ENCODE assay signal across 1 cellular context in the genomic region with DNA sequence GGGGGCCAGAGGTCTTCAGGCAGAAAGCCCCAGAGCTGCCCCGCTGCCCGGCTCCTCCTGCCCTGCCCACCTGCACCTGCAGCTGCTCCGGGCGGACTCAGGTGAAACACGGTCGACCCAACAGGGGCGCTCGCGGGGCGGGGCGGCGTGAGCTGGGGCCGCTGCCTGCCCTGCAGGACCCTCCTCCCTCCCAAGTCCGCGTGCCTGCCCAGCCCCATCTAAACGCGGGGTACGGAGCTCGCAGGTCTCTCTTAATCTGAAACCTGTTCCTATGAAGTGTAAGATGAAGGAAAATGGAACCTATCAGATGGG.
TF ChIP-seq lines count a peak whose summit lies in the region.

No MANE protein-coding gene starts in this region.

TF ChIP-seq in HepG2, 621 proteins besides CTCF, POLR2A, EP300 and RAD21 (continued from another document and continues in another):
- TF ChIP-seq, protein P1, sequence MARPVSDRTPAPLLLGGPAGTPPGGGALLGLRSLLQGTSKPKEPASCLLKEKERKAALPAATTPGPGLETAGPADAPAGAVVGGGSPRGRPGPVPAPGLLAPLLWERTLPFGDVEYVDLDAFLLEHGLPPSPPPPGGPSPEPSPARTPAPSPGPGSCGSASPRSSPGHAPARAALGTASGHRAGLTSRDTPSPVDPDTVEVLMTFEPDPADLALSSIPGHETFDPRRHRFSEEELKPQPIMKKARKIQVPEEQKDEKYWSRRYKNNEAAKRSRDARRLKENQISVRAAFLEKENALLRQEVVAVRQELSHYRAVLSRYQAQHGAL (CRISPR knock-in tag; IDR thresholded peaks at IDR 0.05; ENCODE audit: not compliant biosample characterization), result no peak
- TF ChIP-seq CAMTA2 (CRISPR knock-in tag; IDR thresholded peaks at IDR 0.05; ENCODE audit: borderline replicate concordance) (0 out of 2 replicates have a peak, but pooled peaks have one; percentile 58), MAFF (IDR thresholded peaks at IDR 0.05; ENCODE audit: low read depth, low read length) (no peak), REL (CRISPR knock-in tag; conservative IDR thresholded peaks at IDR 0.05) (peak; percentile 57; the same call in 1 of the 2 replicates), ZNF180 (CRISPR knock-in tag; IDR thresholded peaks at IDR 0.05; ENCODE audit: borderline replicate concordance, low read depth) (no peak), WIZ (CRISPR knock-in tag; IDR thresholded peaks at IDR 0.05) (no peak), KDM6A (CRISPR knock-in tag; IDR thresholded peaks at IDR 0.05; ENCODE audit: low read depth) (no peak), PITX1 (CRISPR knock-in tag; IDR thresholded peaks at IDR 0.05) (peak; percentile 26; the same call in 1 of the 2 replicates), ZNF34 (CRISPR knock-in tag; IDR thresholded peaks at IDR 0.05; ENCODE audit: borderline replicate concordance) (no peak), MATR3 (CRISPR knock-in tag; IDR thresholded peaks at IDR 0.05) (no peak), LCORL (IDR thresholded peaks at IDR 0.05) (no peak), LCORL (CRISPR knock-in tag; IDR thresholded peaks at IDR 0.05) (0 out of 2 replicates have a peak, but pooled peaks have one; percentile 8), GZF1 (CRISPR knock-in tag; IDR thresholded peaks at IDR 0.05) (no peak), TCF7L2 (IDR thresholded peaks at IDR 0.05; ENCODE audit: low read depth, low read length) (no peak), HMGA1 (CRISPR knock-in tag; conservative IDR thresholded peaks at IDR 0.05) (no peak), KLF16 (CRISPR knock-in tag; IDR thresholded peaks at IDR 0.05) (no peak), PHF8 (CRISPR knock-in tag; IDR thresholded peaks at IDR 0.05) (peak; percentile 30; the same call in 1 of the 2 replicates), ZFP37 (CRISPR knock-in tag; IDR thresholded peaks at IDR 0.05; ENCODE audit: borderline replicate concordance) (no peak), JDP2 (CRISPR knock-in tag; IDR thresholded peaks at IDR 0.05; ENCODE audit: borderline replicate concordance) (no peak), SOX6 (IDR thresholded peaks at IDR 0.05) (no peak), SOX6 (CRISPR knock-in tag; IDR thresholded peaks at IDR 0.05) (peak; percentile 47), KDM5A (IDR thresholded peaks at IDR 0.05; ENCODE audit: borderline replicate concordance, low read length) (no peak; the same call in 1 of the 2 replicates), MBD4 (IDR thresholded peaks at IDR 0.05; ENCODE audit: borderline replicate concordance, low read length) (no peak), FIP1L1 (IDR thresholded peaks at IDR 0.05; ENCODE audit: borderline replicate concordance, insufficient read depth, low read depth, low read length) (no peak), ZNF124 (CRISPR knock-in tag; IDR thresholded peaks at IDR 0.05) (no peak), ZBTB8A (CRISPR knock-in tag; IDR thresholded peaks at IDR 0.05; ENCODE audit: borderline replicate concordance, low read depth) (no peak), KDM1A (CRISPR knock-in tag; IDR thresholded peaks at IDR 0.05) (no peak), ZEB1 (IDR thresholded peaks at IDR 0.05; ENCODE audit: insufficient replicate concordance, low read depth) (no peak)
- TF ChIP-seq, protein P2, sequence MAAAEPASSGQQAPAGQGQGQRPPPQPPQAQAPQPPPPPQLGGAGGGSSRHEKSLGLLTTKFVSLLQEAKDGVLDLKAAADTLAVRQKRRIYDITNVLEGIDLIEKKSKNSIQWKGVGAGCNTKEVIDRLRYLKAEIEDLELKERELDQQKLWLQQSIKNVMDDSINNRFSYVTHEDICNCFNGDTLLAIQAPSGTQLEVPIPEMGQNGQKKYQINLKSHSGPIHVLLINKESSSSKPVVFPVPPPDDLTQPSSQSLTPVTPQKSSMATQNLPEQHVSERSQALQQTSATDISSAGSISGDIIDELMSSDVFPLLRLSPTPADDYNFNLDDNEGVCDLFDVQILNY (CRISPR knock-in tag; conservative IDR thresholded peaks at IDR 0.05), result no peak
- TF ChIP-seq, protein P3, sequence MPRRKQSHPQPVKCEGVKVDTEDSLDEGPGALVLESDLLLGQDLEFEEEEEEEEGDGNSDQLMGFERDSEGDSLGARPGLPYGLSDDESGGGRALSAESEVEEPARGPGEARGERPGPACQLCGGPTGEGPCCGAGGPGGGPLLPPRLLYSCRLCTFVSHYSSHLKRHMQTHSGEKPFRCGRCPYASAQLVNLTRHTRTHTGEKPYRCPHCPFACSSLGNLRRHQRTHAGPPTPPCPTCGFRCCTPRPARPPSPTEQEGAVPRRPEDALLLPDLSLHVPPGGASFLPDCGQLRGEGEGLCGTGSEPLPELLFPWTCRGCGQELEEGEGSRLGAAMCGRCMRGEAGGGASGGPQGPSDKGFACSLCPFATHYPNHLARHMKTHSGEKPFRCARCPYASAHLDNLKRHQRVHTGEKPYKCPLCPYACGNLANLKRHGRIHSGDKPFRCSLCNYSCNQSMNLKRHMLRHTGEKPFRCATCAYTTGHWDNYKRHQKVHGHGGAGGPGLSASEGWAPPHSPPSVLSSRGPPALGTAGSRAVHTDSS (CRISPR knock-in tag; conservative IDR thresholded peaks at IDR 0.05), result no peak
- TF ChIP-seq, protein P4, sequence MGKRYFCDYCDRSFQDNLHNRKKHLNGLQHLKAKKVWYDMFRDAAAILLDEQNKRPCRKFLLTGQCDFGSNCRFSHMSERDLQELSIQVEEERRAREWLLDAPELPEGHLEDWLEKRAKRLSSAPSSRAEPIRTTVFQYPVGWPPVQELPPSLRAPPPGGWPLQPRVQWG (CRISPR knock-in tag; IDR thresholded peaks at IDR 0.05; ENCODE audit: borderline replicate concordance, low read depth), result no peak
- TF ChIP-seq, protein P5, sequence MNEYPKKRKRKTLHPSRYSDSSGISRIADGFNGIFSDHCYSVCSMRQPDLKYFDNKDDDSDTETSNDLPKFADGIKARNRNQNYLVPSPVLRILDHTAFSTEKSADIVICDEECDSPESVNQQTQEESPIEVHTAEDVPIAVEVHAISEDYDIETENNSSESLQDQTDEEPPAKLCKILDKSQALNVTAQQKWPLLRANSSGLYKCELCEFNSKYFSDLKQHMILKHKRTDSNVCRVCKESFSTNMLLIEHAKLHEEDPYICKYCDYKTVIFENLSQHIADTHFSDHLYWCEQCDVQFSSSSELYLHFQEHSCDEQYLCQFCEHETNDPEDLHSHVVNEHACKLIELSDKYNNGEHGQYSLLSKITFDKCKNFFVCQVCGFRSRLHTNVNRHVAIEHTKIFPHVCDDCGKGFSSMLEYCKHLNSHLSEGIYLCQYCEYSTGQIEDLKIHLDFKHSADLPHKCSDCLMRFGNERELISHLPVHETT (CRISPR knock-in tag; conservative IDR thresholded peaks at IDR 0.05), result no peak
- TF ChIP-seq, protein P6, sequence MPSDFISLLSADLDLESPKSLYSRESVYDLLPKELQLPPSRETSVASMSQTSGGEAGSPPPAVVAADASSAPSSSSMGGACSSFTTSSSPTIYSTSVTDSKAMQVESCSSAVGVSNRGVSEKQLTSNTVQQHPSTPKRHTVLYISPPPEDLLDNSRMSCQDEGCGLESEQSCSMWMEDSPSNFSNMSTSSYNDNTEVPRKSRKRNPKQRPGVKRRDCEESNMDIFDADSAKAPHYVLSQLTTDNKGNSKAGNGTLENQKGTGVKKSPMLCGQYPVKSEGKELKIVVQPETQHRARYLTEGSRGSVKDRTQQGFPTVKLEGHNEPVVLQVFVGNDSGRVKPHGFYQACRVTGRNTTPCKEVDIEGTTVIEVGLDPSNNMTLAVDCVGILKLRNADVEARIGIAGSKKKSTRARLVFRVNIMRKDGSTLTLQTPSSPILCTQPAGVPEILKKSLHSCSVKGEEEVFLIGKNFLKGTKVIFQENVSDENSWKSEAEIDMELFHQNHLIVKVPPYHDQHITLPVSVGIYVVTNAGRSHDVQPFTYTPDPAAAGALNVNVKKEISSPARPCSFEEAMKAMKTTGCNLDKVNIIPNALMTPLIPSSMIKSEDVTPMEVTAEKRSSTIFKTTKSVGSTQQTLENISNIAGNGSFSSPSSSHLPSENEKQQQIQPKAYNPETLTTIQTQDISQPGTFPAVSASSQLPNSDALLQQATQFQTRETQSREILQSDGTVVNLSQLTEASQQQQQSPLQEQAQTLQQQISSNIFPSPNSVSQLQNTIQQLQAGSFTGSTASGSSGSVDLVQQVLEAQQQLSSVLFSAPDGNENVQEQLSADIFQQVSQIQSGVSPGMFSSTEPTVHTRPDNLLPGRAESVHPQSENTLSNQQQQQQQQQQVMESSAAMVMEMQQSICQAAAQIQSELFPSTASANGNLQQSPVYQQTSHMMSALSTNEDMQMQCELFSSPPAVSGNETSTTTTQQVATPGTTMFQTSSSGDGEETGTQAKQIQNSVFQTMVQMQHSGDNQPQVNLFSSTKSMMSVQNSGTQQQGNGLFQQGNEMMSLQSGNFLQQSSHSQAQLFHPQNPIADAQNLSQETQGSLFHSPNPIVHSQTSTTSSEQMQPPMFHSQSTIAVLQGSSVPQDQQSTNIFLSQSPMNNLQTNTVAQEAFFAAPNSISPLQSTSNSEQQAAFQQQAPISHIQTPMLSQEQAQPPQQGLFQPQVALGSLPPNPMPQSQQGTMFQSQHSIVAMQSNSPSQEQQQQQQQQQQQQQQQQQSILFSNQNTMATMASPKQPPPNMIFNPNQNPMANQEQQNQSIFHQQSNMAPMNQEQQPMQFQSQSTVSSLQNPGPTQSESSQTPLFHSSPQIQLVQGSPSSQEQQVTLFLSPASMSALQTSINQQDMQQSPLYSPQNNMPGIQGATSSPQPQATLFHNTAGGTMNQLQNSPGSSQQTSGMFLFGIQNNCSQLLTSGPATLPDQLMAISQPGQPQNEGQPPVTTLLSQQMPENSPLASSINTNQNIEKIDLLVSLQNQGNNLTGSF (CRISPR knock-in tag; IDR thresholded peaks at IDR 0.05), result no peak
- TF ChIP-seq, protein P7, sequence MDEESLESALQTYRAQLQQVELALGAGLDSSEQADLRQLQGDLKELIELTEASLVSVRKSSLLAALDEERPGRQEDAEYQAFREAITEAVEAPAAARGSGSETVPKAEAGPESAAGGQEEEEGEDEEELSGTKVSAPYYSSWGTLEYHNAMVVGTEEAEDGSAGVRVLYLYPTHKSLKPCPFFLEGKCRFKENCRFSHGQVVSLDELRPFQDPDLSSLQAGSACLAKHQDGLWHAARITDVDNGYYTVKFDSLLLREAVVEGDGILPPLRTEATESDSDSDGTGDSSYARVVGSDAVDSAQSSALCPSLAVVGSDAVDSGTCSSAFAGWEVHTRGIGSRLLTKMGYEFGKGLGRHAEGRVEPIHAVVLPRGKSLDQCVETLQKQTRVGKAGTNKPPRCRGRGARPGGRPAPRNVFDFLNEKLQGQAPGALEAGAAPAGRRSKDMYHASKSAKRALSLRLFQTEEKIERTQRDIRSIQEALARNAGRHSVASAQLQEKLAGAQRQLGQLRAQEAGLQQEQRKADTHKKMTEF (CRISPR knock-in tag; IDR thresholded peaks at IDR 0.05), result no peak
- TF ChIP-seq, protein P8, sequence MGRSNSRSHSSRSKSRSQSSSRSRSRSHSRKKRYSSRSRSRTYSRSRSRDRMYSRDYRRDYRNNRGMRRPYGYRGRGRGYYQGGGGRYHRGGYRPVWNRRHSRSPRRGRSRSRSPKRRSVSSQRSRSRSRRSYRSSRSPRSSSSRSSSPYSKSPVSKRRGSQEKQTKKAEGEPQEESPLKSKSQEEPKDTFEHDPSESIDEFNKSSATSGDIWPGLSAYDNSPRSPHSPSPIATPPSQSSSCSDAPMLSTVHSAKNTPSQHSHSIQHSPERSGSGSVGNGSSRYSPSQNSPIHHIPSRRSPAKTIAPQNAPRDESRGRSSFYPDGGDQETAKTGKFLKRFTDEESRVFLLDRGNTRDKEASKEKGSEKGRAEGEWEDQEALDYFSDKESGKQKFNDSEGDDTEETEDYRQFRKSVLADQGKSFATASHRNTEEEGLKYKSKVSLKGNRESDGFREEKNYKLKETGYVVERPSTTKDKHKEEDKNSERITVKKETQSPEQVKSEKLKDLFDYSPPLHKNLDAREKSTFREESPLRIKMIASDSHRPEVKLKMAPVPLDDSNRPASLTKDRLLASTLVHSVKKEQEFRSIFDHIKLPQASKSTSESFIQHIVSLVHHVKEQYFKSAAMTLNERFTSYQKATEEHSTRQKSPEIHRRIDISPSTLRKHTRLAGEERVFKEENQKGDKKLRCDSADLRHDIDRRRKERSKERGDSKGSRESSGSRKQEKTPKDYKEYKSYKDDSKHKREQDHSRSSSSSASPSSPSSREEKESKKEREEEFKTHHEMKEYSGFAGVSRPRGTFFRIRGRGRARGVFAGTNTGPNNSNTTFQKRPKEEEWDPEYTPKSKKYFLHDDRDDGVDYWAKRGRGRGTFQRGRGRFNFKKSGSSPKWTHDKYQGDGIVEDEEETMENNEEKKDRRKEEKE (IDR thresholded peaks at IDR 0.05), result no peak
- TF ChIP-seq, protein P9, sequence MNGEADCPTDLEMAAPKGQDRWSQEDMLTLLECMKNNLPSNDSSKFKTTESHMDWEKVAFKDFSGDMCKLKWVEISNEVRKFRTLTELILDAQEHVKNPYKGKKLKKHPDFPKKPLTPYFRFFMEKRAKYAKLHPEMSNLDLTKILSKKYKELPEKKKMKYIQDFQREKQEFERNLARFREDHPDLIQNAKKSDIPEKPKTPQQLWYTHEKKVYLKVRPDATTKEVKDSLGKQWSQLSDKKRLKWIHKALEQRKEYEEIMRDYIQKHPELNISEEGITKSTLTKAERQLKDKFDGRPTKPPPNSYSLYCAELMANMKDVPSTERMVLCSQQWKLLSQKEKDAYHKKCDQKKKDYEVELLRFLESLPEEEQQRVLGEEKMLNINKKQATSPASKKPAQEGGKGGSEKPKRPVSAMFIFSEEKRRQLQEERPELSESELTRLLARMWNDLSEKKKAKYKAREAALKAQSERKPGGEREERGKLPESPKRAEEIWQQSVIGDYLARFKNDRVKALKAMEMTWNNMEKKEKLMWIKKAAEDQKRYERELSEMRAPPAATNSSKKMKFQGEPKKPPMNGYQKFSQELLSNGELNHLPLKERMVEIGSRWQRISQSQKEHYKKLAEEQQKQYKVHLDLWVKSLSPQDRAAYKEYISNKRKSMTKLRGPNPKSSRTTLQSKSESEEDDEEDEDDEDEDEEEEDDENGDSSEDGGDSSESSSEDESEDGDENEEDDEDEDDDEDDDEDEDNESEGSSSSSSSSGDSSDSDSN (CRISPR knock-in tag; IDR thresholded peaks at IDR 0.05), result no peak
- TF ChIP-seq, protein P10, sequence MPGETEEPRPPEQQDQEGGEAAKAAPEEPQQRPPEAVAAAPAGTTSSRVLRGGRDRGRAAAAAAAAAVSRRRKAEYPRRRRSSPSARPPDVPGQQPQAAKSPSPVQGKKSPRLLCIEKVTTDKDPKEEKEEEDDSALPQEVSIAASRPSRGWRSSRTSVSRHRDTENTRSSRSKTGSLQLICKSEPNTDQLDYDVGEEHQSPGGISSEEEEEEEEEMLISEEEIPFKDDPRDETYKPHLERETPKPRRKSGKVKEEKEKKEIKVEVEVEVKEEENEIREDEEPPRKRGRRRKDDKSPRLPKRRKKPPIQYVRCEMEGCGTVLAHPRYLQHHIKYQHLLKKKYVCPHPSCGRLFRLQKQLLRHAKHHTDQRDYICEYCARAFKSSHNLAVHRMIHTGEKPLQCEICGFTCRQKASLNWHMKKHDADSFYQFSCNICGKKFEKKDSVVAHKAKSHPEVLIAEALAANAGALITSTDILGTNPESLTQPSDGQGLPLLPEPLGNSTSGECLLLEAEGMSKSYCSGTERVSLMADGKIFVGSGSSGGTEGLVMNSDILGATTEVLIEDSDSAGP (CRISPR knock-in tag; IDR thresholded peaks at IDR 0.05; ENCODE audit: borderline replicate concordance), result no peak
